ENCODE assay signal across 1 cellular context in genomic region chr12:34356233-34356987, GRCh38.
A peak's percentile ranks its signal among the peaks of the same experiment; 100 is the strongest.
TF ChIP-seq lines count a peak whose summit lies in the region.

No MANE protein-coding gene starts in this region.

TF ChIP-seq in HepG2, 621 proteins besides CTCF, POLR2A, EP300 and RAD21 (continued from another document):
- TF ChIP-seq EZH2 (conservative IDR thresholded peaks at IDR 0.05; ENCODE audit: low read depth, low read length) (no peak), MAX (IDR thresholded peaks at IDR 0.05) (0 out of 2 replicates have a peak, but pooled peaks have one; percentile 24), ZNF143 (CRISPR knock-in tag; IDR thresholded peaks at IDR 0.05) (peak; percentile 28; the same call in 1 of the 2 replicates), ASH2L (IDR thresholded peaks at IDR 0.05; ENCODE audit: insufficient read length, low read depth, low read length) (no peak)
